Comparison of ENCODE assay signal across 8 cellular contexts in genomic region chr7:66681491-66682349, GRCh38. TPM values are rescaled to one million over a fixed set of nuclear protein-coding genes. Genes with fewer than 3 reads are reported as not detected.
DNase-seq lines count a peak whose midpoint lies in the region; ATAC-seq and TF ChIP-seq lines count a peak whose summit lies in the region.

No MANE protein-coding gene starts in this region.

- peak overlapping the region; percentile 52 for H2BK15ac ChIP-seq in mesenchymal stem cell (ENCODE audit: low read depth, poor library complexity, severe bottlenecking)

- peaks cover 9% of the 10 kb centered on the region for H3K4me1 ChIP-seq in mesenchymal stem cell (ENCODE audit: control insufficient read depth, insufficient read depth, low read depth, low read length)

- H3K27ac ChIP-seq in mesenchymal stem cell (ENCODE audit: low read length, poor library complexity, severe bottlenecking) = peak overlapping the region; percentile 86

- H2BK5ac ChIP-seq in mesenchymal stem cell (ENCODE audit: low read depth, low read length, poor library complexity, severe bottlenecking) = peak overlapping the region; percentile 44

- no peaks in the 10 kb centered on the region for H3K27me3 Mint-ChIP-seq in effector memory CD8-positive, alpha-beta T cell

- H3K36me3 ChIP-seq in mesenchymal stem cell (ENCODE audit: control insufficient read depth in 1 of 2, insufficient read depth in 2 of 2, low read depth in 1 of 2, low read length in 2 of 2) = peaks cover 0 to 12% of the 10 kb centered on the region in 2 experiments

- H3K9me3 Mint-ChIP-seq in effector memory CD8-positive, alpha-beta T cell = no peaks in the 10 kb centered on the region

- peak overlapping the region; percentile 81 to 96 for H3K4ac ChIP-seq in mesenchymal stem cell (ENCODE audit: low read depth in 1 of 2, low read length in 2 of 2)

- H3K4me1 Mint-ChIP-seq in effector memory CD8-positive, alpha-beta T cell (ENCODE audit: low read depth in 2 of 2) = peaks cover 11 to 20% of the 10 kb centered on the region in 2 donors

- no peak for TF ChIP-seq CTCF in GM20000 (IDR thresholded peaks at IDR 0.05; ENCODE audit: extremely low read depth, missing control alignments)

- H2BK12ac ChIP-seq in mesenchymal stem cell (ENCODE audit: low read length in 2 of 2) = peak overlapping the region in 1 of 2 experiments; percentile 83

- peak; percentile 79 for DNase-seq in CMK (ENCODE audit: low read depth)
- DNase-seq in GM20000 (ENCODE audit: low spot score) = peak; percentile 98
- peak; percentile 67 for DNase-seq in HS-5 (ENCODE audit: low read depth)
- peak; percentile 58 for DNase-seq in NK-92 (lab: John Stamatoyannopoulos, UW; ENCODE audit: unreplicated experiment)
- peak; percentile 92 for DNase-seq in activated CD8-positive, alpha-beta memory T cell treated with anti-CD3 and anti-CD28 coated beads for 4 hours (ENCODE audit: low read depth in 2 of 2)
- peak; percentile 96 to 97 (median 96) for DNase-seq in effector memory CD8-positive, alpha-beta T cell
- peak; percentile 96 for DNase-seq in mesenchymal stem cell
- peak; percentile 92 for DNase-seq in stimulated activated CD8-positive, alpha-beta memory T cell treated with anti-CD3 and anti-CD28 coated beads, Interleukin-12 subunit alpha, Interleukin-12 subunit beta, amount 100 ng/mL, for 24 hours (ENCODE audit: extremely low read depth)

- H2AK5ac ChIP-seq in mesenchymal stem cell (ENCODE audit: low read length, severe bottlenecking) = no peak overlapping the region

- H3K9ac ChIP-seq in mesenchymal stem cell (ENCODE audit: low read length) = peak overlapping the region; percentile 97

- H3K4me2 ChIP-seq in mesenchymal stem cell (ENCODE audit: low read length, poor library complexity, severe bottlenecking) = peak overlapping the region; percentile 91

- H3K36me3 Mint-ChIP-seq in effector memory CD8-positive, alpha-beta T cell (ENCODE audit: insufficient read depth) = peaks cover 22% of the 10 kb centered on the region

- peak overlapping the region; percentile 93 to 96 for H3K18ac ChIP-seq in mesenchymal stem cell (ENCODE audit: low read depth in 1 of 2, low read length in 2 of 2)

- no peaks in the 10 kb centered on the region for H3K27me3 ChIP-seq in mesenchymal stem cell (ENCODE audit: control insufficient read depth in 1 of 2, insufficient read depth in 1 of 2, low read length in 2 of 2)

- H3K4me3 ChIP-seq in mesenchymal stem cell (ENCODE audit: insufficient read depth in 1 of 2, low read depth in 1 of 2, low read length in 2 of 2) = peak overlapping the region; percentile 91 to 99

- peak overlapping the region; percentile 79 to 83 for H3K23ac ChIP-seq in mesenchymal stem cell (ENCODE audit: low read length in 2 of 2)

- H4K8ac ChIP-seq in mesenchymal stem cell (ENCODE audit: low read length) = peak overlapping the region; percentile 94

- peak; percentile 97 for ATAC-seq in effector memory CD8-positive, alpha-beta T cell (replicated peaks)

- H3K79me1 ChIP-seq in mesenchymal stem cell (replicated peaks; ENCODE audit: low read length, poor library complexity, severe bottlenecking) = peaks cover 17% of the 10 kb centered on the region

- H3K9me3 ChIP-seq in mesenchymal stem cell (ENCODE audit: control insufficient read depth, low read length) = no peaks in the 10 kb centered on the region

- peak overlapping the region; percentile 85 to 88 for H3K4me3 Mint-ChIP-seq in effector memory CD8-positive, alpha-beta T cell

- peak overlapping the region; percentile 93 for H4K91ac ChIP-seq in mesenchymal stem cell (ENCODE audit: low read length)

- WGBS in mesenchymal stem cell = 2% methylated on average over 66 of the region's 78 CpGs

- peak overlapping the region; percentile 97 to 98 for H3K27ac Mint-ChIP-seq in effector memory CD8-positive, alpha-beta T cell

- peak overlapping the region in 1 of 2 experiments; percentile 99 for H3K14ac ChIP-seq in mesenchymal stem cell (ENCODE audit: low read length in 2 of 2)

- H2BK120ac ChIP-seq in mesenchymal stem cell (ENCODE audit: low read depth, low read length) = peak overlapping the region; percentile 79

- peak overlapping the region; percentile 91 for H2AFZ ChIP-seq in mesenchymal stem cell (ENCODE audit: low read depth, low read length)

RNA-seq across cellular contexts. Expression of gene KCTD7, which starts 53.0 kb away (rescaled TPM):
- 7.2 TPM for polyA plus RNA-seq in mesenchymal stem cell (2013, experiment 1 of 2)
- polyA plus RNA-seq in mesenchymal stem cell (2013, experiment 2 of 2) = 7.2 TPM

RNA-seq across cellular contexts. Expression of gene RABGEF1, which starts 58.8 kb away (rescaled TPM):
- polyA plus RNA-seq in mesenchymal stem cell (2013, experiment 1 of 2) = 15.6 TPM
- 16.4 TPM for polyA plus RNA-seq in mesenchymal stem cell (2013, experiment 2 of 2)

Comparison
In these comparisons a context has a peak if more than half of its experiments do, and no peak if none do; other contexts are left out.
1. Peak in every context shown above with its lines: DNase-seq, ATAC-seq, H3K4me3 ChIP-seq and H3K27ac ChIP-seq.